ENCODE assay signal across 8 cellular contexts in genomic region chr19:7507884-7508283, GRCh38. TPM values are rescaled to one million over a fixed set of nuclear protein-coding genes. Genes with fewer than 3 reads are reported as not detected.
DNase-seq lines count a peak whose midpoint lies in the region; ATAC-seq and TF ChIP-seq lines count a peak whose summit lies in the region.

No MANE protein-coding gene starts in this region.

- intact Hi-C loops in activated T-helper 1 cell treated with anti-CD3 and anti-CD28 coated beads, Interleukin-12 subunit alpha, Interleukin-12 subunit beta, Interleukin-2, Interleukin-4 antibody, amounts not matched to agents 30 ng/mL and 10 ng/mL and 1 ng/mL, durations not matched to agents 14 hours and 24 hours and 36 hours (cut with micrococcal nuclease) = no loop called here

- peak; percentile 35 for DNase-seq in stimulated activated CD4-positive, alpha-beta T cell treated with anti-CD3 and anti-CD28 coated beads, Interleukin-1b, Interleukin-23, amount 100 ng/mL, for 48 hours
- no peak for DNase-seq in stimulated activated CD4-positive, alpha-beta T cell treated with anti-CD3 and anti-CD28 coated beads, Interleukin-2, amount 100 ng/mL, for 48 hours
- DNase-seq in SK-N-DZ (ENCODE audit: low spot score) = peak; percentile 70
- DNase-seq in fibroblast of the aortic adventitia (ENCODE audit: low read depth) = peak; percentile 80
- peak; percentile 36 for DNase-seq in retinal pigment epithelial cell (ENCODE audit: low read depth)
- no peak for DNase-seq in cerebellar nuclear complex (lab: John Stamatoyannopoulos, UW)
- DNase-seq in activated T-helper 1 cell treated with anti-CD3 and anti-CD28 coated beads, Interleukin-12 subunit alpha, Interleukin-12 subunit beta, Interleukin-2, Interleukin-4 antibody, amounts not matched to agents 30 ng/mL and 10 ng/mL and 1 ng/mL, durations not matched to agents 14 hours and 24 hours and 36 hours (ENCODE audit: low spot score) = no peak

- no peaks in the 10 kb centered on the region for H3K9me3 Mint-ChIP-seq in activated T-helper 1 cell treated with anti-CD3 and anti-CD28 coated beads, Interleukin-12 subunit alpha, Interleukin-12 subunit beta, Interleukin-2, Interleukin-4 antibody, amounts not matched to agents 30 ng/mL and 10 ng/mL and 1 ng/mL, durations not matched to agents 14 hours and 24 hours and 36 hours

- peaks cover 17% of the 10 kb centered on the region for H3K27me3 Mint-ChIP-seq in activated T-helper 1 cell treated with anti-CD3 and anti-CD28 coated beads, Interleukin-12 subunit alpha, Interleukin-12 subunit beta, Interleukin-2, Interleukin-4 antibody, amounts not matched to agents 30 ng/mL and 10 ng/mL and 1 ng/mL, durations not matched to agents 14 hours and 24 hours and 36 hours (ENCODE audit: insufficient read depth)

- H3K4me3 ChIP-seq in fibroblast of the aortic adventitia (ENCODE audit: low read depth, low read length) (no peak overlapping the region), retinal pigment epithelial cell (ENCODE audit: low read length) (no peak overlapping the region)

- TF ChIP-seq CTCF in fibroblast of the aortic adventitia (IDR thresholded peaks at IDR 0.05; ENCODE audit: insufficient read depth, low read length) (no peak), retinal pigment epithelial cell (conservative IDR thresholded peaks at IDR 0.05; ENCODE audit: low read depth, low read length) (no peak)

- H3K4me1 Mint-ChIP-seq in activated T-helper 1 cell treated with anti-CD3 and anti-CD28 coated beads, Interleukin-12 subunit alpha, Interleukin-12 subunit beta, Interleukin-2, Interleukin-4 antibody, amounts not matched to agents 30 ng/mL and 10 ng/mL and 1 ng/mL, durations not matched to agents 14 hours and 24 hours and 36 hours (ENCODE audit: low read depth) = no peaks in the 10 kb centered on the region

- H3K4me3 Mint-ChIP-seq in activated T-helper 1 cell treated with anti-CD3 and anti-CD28 coated beads, Interleukin-12 subunit alpha, Interleukin-12 subunit beta, Interleukin-2, Interleukin-4 antibody, amounts not matched to agents 30 ng/mL and 10 ng/mL and 1 ng/mL, durations not matched to agents 14 hours and 24 hours and 36 hours = no peak overlapping the region

- H3K36me3 Mint-ChIP-seq in activated T-helper 1 cell treated with anti-CD3 and anti-CD28 coated beads, Interleukin-12 subunit alpha, Interleukin-12 subunit beta, Interleukin-2, Interleukin-4 antibody, amounts not matched to agents 30 ng/mL and 10 ng/mL and 1 ng/mL, durations not matched to agents 14 hours and 24 hours and 36 hours (ENCODE audit: low read depth) = no peaks in the 10 kb centered on the region

- ATAC-seq in HG02759 (IDR thresholded peaks at IDR 0.05; ENCODE audit: unreplicated experiment) = no peak

- H3K27ac Mint-ChIP-seq in activated T-helper 1 cell treated with anti-CD3 and anti-CD28 coated beads, Interleukin-12 subunit alpha, Interleukin-12 subunit beta, Interleukin-2, Interleukin-4 antibody, amounts not matched to agents 30 ng/mL and 10 ng/mL and 1 ng/mL, durations not matched to agents 14 hours and 24 hours and 36 hours = no peak overlapping the region

RNA-seq across cellular contexts. Expression of gene ZNF358, which starts 8.0 kb away (rescaled TPM):
- 48.8 and 53.6 TPM in 2 replicates for polyA plus RNA-seq in SK-N-DZ (2014; cell fraction: cytosol; rRNA removed)
- 22.6 and 23.8 TPM in 2 replicates for polyA plus RNA-seq in SK-N-DZ (2014; cell fraction: nucleus; rRNA removed)
- 33.9 and 113 TPM in 2 replicates for total RNA-seq in fibroblast of the aortic adventitia (ENCODE audit: low replicate concordance)
- total RNA-seq in activated T-helper 1 cell treated with anti-CD3 and anti-CD28 coated beads, Interleukin-12 subunit alpha, Interleukin-12 subunit beta, Interleukin-2, Interleukin-4 antibody, amounts not matched to agents 30 ng/mL and 10 ng/mL and 1 ng/mL, durations not matched to agents 14 hours and 24 hours and 36 hours = 4.8 and 5.2 TPM in 2 replicates

RNA-seq across cellular contexts. Expression of gene MCOLN1, which starts 14.5 kb away (rescaled TPM):
- 5.5 and 6.4 TPM in 2 replicates for polyA plus RNA-seq in SK-N-DZ (2014; cell fraction: cytosol; rRNA removed)
- polyA plus RNA-seq in SK-N-DZ (2014; cell fraction: nucleus; rRNA removed) = 24.2 and 29.8 TPM in 2 replicates
- total RNA-seq in fibroblast of the aortic adventitia (ENCODE audit: low replicate concordance) = 12.0 and 17.3 TPM in 2 replicates
- total RNA-seq in activated T-helper 1 cell treated with anti-CD3 and anti-CD28 coated beads, Interleukin-12 subunit alpha, Interleukin-12 subunit beta, Interleukin-2, Interleukin-4 antibody, amounts not matched to agents 30 ng/mL and 10 ng/mL and 1 ng/mL, durations not matched to agents 14 hours and 24 hours and 36 hours = 14.0 and 14.4 TPM in 2 replicates

RNA-seq across cellular contexts. Expression of gene PEX11G, which starts 19.0 kb away (rescaled TPM):
- polyA plus RNA-seq in SK-N-DZ (2014; cell fraction: cytosol; rRNA removed) = 3.7 and 4.4 TPM in 2 replicates
- polyA plus RNA-seq in SK-N-DZ (2014; cell fraction: nucleus; rRNA removed) = 0.30 and 1.8 TPM in 2 replicates
- total RNA-seq in fibroblast of the aortic adventitia (ENCODE audit: low replicate concordance) = 1.6 and 5.4 TPM in 2 replicates
- 1.4 and 1.5 TPM in 2 replicates for total RNA-seq in activated T-helper 1 cell treated with anti-CD3 and anti-CD28 coated beads, Interleukin-12 subunit alpha, Interleukin-12 subunit beta, Interleukin-2, Interleukin-4 antibody, amounts not matched to agents 30 ng/mL and 10 ng/mL and 1 ng/mL, durations not matched to agents 14 hours and 24 hours and 36 hours

RNA-seq across cellular contexts. Expression of gene PNPLA6, which starts 27.6 kb away (rescaled TPM):
- 23.4 and 29.0 TPM in 2 replicates for polyA plus RNA-seq in SK-N-DZ (2014; cell fraction: cytosol; rRNA removed)
- polyA plus RNA-seq in SK-N-DZ (2014; cell fraction: nucleus; rRNA removed) = 49.0 and 70.3 TPM in 2 replicates
- 67.8 and 123 TPM in 2 replicates for total RNA-seq in fibroblast of the aortic adventitia (ENCODE audit: low replicate concordance)
- 131 and 136 TPM in 2 replicates for total RNA-seq in activated T-helper 1 cell treated with anti-CD3 and anti-CD28 coated beads, Interleukin-12 subunit alpha, Interleukin-12 subunit beta, Interleukin-2, Interleukin-4 antibody, amounts not matched to agents 30 ng/mL and 10 ng/mL and 1 ng/mL, durations not matched to agents 14 hours and 24 hours and 36 hours

Comparison
In these comparisons a context has a peak if more than half of its experiments do, and no peak if none do; other contexts are left out.
1. DNase-seq: peak in stimulated activated CD4-positive, alpha-beta T cell treated with anti-CD3 and anti-CD28 coated beads, Interleukin-1b, Interleukin-23, amount 100 ng/mL, for 48 hours (single experiment), SK-N-DZ (single experiment), fibroblast of the aortic adventitia (single experiment) and retinal pigment epithelial cell (single experiment); none in stimulated activated CD4-positive, alpha-beta T cell treated with anti-CD3 and anti-CD28 coated beads, Interleukin-2, amount 100 ng/mL, for 48 hours (0 of 2), cerebellar nuclear complex (0 of 2) and activated T-helper 1 cell treated with anti-CD3 and anti-CD28 coated beads, Interleukin-12 subunit alpha, Interleukin-12 subunit beta, Interleukin-2, Interleukin-4 antibody, amounts not matched to agents 30 ng/mL and 10 ng/mL and 1 ng/mL, durations not matched to agents 14 hours and 24 hours and 36 hours (single experiment).